In the genomic region with DNA sequence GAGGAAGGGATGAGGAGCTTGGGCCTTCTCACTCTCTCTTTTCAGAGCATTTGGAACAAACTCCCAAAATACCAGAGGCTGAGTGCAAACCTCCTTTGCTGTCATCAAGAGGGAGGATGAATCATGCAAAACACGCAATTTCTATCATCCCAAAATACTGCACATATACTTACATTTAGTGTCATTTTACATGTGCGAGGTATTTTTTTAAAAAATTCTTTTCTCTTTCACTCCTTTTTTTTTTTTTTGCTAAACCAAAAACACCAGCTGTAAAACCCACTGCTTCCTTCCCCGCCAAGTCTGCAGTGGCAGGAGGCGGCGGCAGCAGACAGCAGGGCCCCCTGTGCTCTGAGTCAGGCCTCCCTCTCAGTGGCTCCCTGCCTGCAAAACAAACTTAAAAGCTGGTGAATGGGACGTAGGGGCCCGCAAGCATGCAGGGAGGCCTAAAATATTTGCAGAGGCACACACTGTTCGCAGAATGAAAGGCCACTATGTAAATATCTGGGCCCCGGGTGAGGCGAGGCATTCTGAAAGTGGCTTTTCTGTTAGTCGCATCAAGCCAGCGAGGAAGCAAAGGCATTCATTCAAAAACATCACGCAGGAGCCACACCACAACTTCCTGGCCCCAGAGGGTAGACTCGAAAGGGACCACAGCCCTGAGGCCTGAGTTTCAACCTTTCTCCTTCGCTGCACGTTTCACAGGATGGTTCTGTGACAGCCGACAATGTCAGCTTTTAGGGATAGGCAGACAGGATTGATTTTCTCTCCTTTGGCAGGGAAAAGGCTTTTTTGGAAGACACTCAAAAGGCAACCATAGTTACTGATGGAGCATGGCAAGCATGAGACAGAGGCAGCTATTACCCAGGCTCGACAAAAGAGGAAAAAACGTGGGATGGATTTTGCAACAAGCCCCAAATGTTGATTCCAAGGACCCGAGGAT, we compare ENCODE assay signal across 8 cellular contexts.
DNase-seq lines count a peak whose midpoint lies in the region; ATAC-seq lines count a peak whose summit lies in the region.

No MANE protein-coding gene starts in this region.

- peaks cover 50% of the 10 kb centered on the region for H3K4me1 ChIP-seq in BLaER1
- H3K4me1 ChIP-seq in iPS-20b (ENCODE audit: insufficient read depth, low read length): peaks cover 17% of the 10 kb centered on the region; the same call in 1 of the 2 replicates

- peak overlapping the region; percentile 92 for H3K4me2 ChIP-seq in BLaER1

- H3K9ac ChIP-seq in BLaER1 (peak overlapping the region; percentile 56), iPS-20b (ENCODE audit: low read depth, low read length) (no peak overlapping the region)

- H3K9me3 ChIP-seq in BLaER1: no peaks in the 10 kb centered on the region
- H3K9me3 ChIP-seq in iPS-20b (ENCODE audit: insufficient read depth, low read depth, low read length): no peaks in the 10 kb centered on the region

- no peaks in the 10 kb centered on the region for H3K36me3 ChIP-seq in BLaER1
- no peaks in the 10 kb centered on the region for H3K36me3 ChIP-seq in iPS-20b (ENCODE audit: insufficient read depth, low read depth, low read length)

- H3K27me3 ChIP-seq in BLaER1: no peaks in the 10 kb centered on the region
- H3K27me3 ChIP-seq in iPS-20b (ENCODE audit: insufficient read depth, low read length): no peaks in the 10 kb centered on the region; the same call in 1 of the 2 replicates

- H4K20me1 ChIP-seq in BLaER1: peaks cover 18% of the 10 kb centered on the region; the same call in 1 of the 2 replicates

- peak overlapping the region; percentile 48 for H3K4me3 ChIP-seq in BLaER1
- H3K4me3 ChIP-seq in iPS-20b (ENCODE audit: low read length): peak overlapping the region; percentile 11; the same call in 1 of the 2 replicates

- DNase-seq in T-helper 2 cell: peak in 4 of 5 experiments; percentile 26 to 93 (median 71)
- DNase-seq in stimulated activated CD4-positive, alpha-beta T cell treated with anti-CD3 and anti-CD28 coated beads, Interleukin-15, amount 100 ng/mL, for 48 hours (ENCODE audit: low read depth in 2 of 2): peak; percentile 65 to 74
- DNase-seq in 8988T: no peak

- H3K27ac ChIP-seq in BLaER1 (peak overlapping the region; percentile 36; the same call in 1 of the 2 replicates), angular gyrus (ENCODE audit: low read depth, low read length) (peak overlapping the region; percentile 70), iPS-20b (ENCODE audit: low read length) (no peak overlapping the region)

- ATAC-seq in GM19455 (IDR thresholded peaks at IDR 0.05; ENCODE audit: unreplicated experiment) (peak; percentile 81), HG03575 (IDR thresholded peaks at IDR 0.05; ENCODE audit: extremely low read depth, insufficient number of reproducible peaks, low FRiP score, unreplicated experiment) (peak; percentile 86)
